8 cellular contexts compared by ENCODE assay signal in genomic region chr10:72336259-72337038, GRCh38. TPM values are rescaled to one million over a fixed set of nuclear protein-coding genes. Genes with fewer than 3 reads are reported as not detected.
DNase-seq lines count a peak whose midpoint lies in the region; ATAC-seq and TF ChIP-seq lines count a peak whose summit lies in the region.

No MANE protein-coding gene starts in this region.

- H3K36me3 ChIP-seq in vagina: peaks cover 0 to 38% of the 10 kb centered on the region in 2 donors

- H3K27ac ChIP-seq in cingulate gyrus (ENCODE audit: low read depth, low read length): peak overlapping the region; percentile 97
- peak overlapping the region; percentile 75 for H3K27ac ChIP-seq in vagina

- intact Hi-C loops in vagina (cut with DNase I): loop anchor here (5.0 to 10.0 kb wide), 3 partner anchors 219 to 372 kb away; partner anchors contain the start of gene CHST3

- peaks cover 65% of the 10 kb centered on the region for H3K4me1 Mint-ChIP-seq in activated naive CD4-positive, alpha-beta T cell treated with anti-CD3 and anti-CD28 coated beads, Interleukin-2, amount 50 U/mL, for 24 hours
- H3K4me1 Mint-ChIP-seq in naive B cell: peaks cover 39 to 69% (median 67%) of the 10 kb centered on the region in 3 donors

- H3K36me3 Mint-ChIP-seq in activated naive CD4-positive, alpha-beta T cell treated with anti-CD3 and anti-CD28 coated beads, Interleukin-2, amount 50 U/mL, for 24 hours: peaks cover 3% of the 10 kb centered on the region
- peaks cover 0 to 7% of the 10 kb centered on the region in 2 donors for H3K36me3 Mint-ChIP-seq in naive B cell

- no peaks in the 10 kb centered on the region for H3K9me3 ChIP-seq in vagina

- no peak for DNase-seq in activated naive CD4-positive, alpha-beta T cell (lab: John Stamatoyannopoulos, UW)
- DNase-seq in naive B cell (no peak), vagina (ENCODE audit: extremely low spot score in 2 of 2) (no peak), C1 segment of cervical spinal cord (lab: John Stamatoyannopoulos, UW) (no peak), cortex of kidney (lab: John Stamatoyannopoulos, UW) (no peak)
- DNase-seq in activated CD4-positive, CD25-positive, alpha-beta regulatory T cell treated with anti-CD3 and anti-CD28 coated beads, Interleukin-2, amount 50 U/mL, for 72 hours: no peak

- H3K4me3 ChIP-seq in vagina: no peak overlapping the region

- no peak for ATAC-seq in naive B cell (ENCODE audit: low read depth in 2 of 2)

- no peaks in the 10 kb centered on the region for H3K27me3 ChIP-seq in vagina

- peak overlapping the region; percentile 82 for H3K27ac Mint-ChIP-seq in activated naive CD4-positive, alpha-beta T cell treated with anti-CD3 and anti-CD28 coated beads, Interleukin-2, amount 50 U/mL, for 24 hours
- H3K27ac Mint-ChIP-seq in naive B cell: peak overlapping the region; percentile 79 to 99 (median 96)

- no peak overlapping the region for H3K4me3 Mint-ChIP-seq in activated naive CD4-positive, alpha-beta T cell treated with anti-CD3 and anti-CD28 coated beads, Interleukin-2, amount 50 U/mL, for 24 hours
- H3K4me3 Mint-ChIP-seq in naive B cell: peak overlapping the region in 3 of 8 donors; percentile 23 to 85 (median 60)

- no peaks in the 10 kb centered on the region for H3K9me3 Mint-ChIP-seq in activated naive CD4-positive, alpha-beta T cell treated with anti-CD3 and anti-CD28 coated beads, Interleukin-2, amount 50 U/mL, for 24 hours
- peaks cover 0 to 1% (median 0%) of the 10 kb centered on the region in 7 donors for H3K9me3 Mint-ChIP-seq in naive B cell

- TF ChIP-seq POLR2A in vagina (IDR thresholded peaks at IDR 0.05): no peak

- H3K27me3 Mint-ChIP-seq in activated naive CD4-positive, alpha-beta T cell treated with anti-CD3 and anti-CD28 coated beads, Interleukin-2, amount 50 U/mL, for 24 hours: no peaks in the 10 kb centered on the region
- no peaks in the 10 kb centered on the region for H3K27me3 Mint-ChIP-seq in naive B cell

- no peak for TF ChIP-seq CTCF in vagina (IDR thresholded peaks at IDR 0.05)

- H3K4me1 ChIP-seq in vagina: peaks cover 68% of the 10 kb centered on the region

RNA-seq across cellular contexts. Expression of gene DNAJB12, which starts 18.3 kb away (rescaled TPM):
- polyA plus RNA-seq in naive B cell (ENCODE audit: low read depth in 6 of 6): 10 to 100 TPM; 15.7 to 28.4 (median 18.6) TPM
- total RNA-seq in vagina: 29.7 TPM
